ENCODE assay signal across 6 cellular contexts in the genomic region with DNA sequence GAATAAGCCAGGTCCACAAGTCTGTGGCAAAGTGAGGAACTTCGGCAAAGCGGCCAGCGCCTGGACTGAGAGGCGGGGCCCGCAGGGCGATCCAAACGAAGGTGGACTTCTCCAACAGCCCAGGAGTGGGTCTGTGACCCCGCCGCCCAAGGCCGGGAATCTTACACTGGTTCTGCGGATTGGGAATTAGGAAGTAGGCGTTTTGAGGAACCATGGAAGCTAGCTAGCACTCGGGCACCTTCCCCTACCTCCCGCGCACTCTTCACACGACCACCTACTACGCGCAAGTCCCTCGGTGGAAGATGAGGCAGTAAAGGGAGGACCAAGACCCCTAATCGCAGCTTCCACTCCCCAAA. TPM values are rescaled to one million over a fixed set of nuclear protein-coding genes. Genes with fewer than 3 reads are reported as not detected.
DNase-seq lines count a peak whose midpoint lies in the region; ATAC-seq and TF ChIP-seq lines count a peak whose summit lies in the region.

No MANE protein-coding gene starts in this region.

- TF ChIP-seq CTCF in AG04449 (IDR thresholded peaks at IDR 0.05; ENCODE audit: insufficient read depth, low read length, missing control alignments), result no peak
- no peak for TF ChIP-seq CTCF in VCaP (conservative IDR thresholded peaks at IDR 0.05)

- peak overlapping the region; percentile 89 for H3K27ac ChIP-seq in VCaP

- ATAC-seq in left lobe of liver, result peak; percentile 15
- ATAC-seq in GM21717 (IDR thresholded peaks at IDR 0.05; ENCODE audit: unreplicated experiment), result no peak

- DNase-seq in AG04449 (ENCODE audit: low read depth, low spot score) (no peak), left lobe of liver (ENCODE audit: low spot score) (no peak), NCI-H446 treated with DMSO at 0.1 percent for 48 hours (lab: John Stamatoyannopoulos, UW) (no peak)
- DNase-seq in NK-92 treated with Interleukin-12 subunit alpha and Interleukin-12 subunit beta, amount 100 ng/mL, for 24 hours (lab: John Stamatoyannopoulos, UW), result no peak

- H3K4me3 ChIP-seq in AG04449 (ENCODE audit: low read depth, low read length), result peak overlapping the region; percentile 94

- CTCF ChIA-PET in AG04449 (lab: Yijun Ruan, JAX), result interaction anchor here (1.3 to 3.4 kb wide), 4 partner anchors 9 to 622 kb away, joined by 3 to 15 read pairs (median 6); no protein-coding TSS in a partner anchor

- POLR2A ChIA-PET in AG04449 (lab: Yijun Ruan, JAX), result no interaction called here

RNA-seq across cellular contexts. Expression of a gene that starts 0.6 kb away (rescaled TPM):
- total RNA-seq in left lobe of liver, result 51.9 TPM

RNA-seq across cellular contexts. Expression of a gene that starts 2.2 kb away (rescaled TPM):
- 10.2 TPM for total RNA-seq in left lobe of liver

RNA-seq across cellular contexts. Expression of a gene that starts 5.9 kb away (rescaled TPM):
- total RNA-seq in left lobe of liver, result 0.88 TPM

RNA-seq across cellular contexts. Expression of a gene that starts 30.3 kb away (rescaled TPM):
- total RNA-seq in left lobe of liver, result not detected
